2 cellular contexts compared by ENCODE assay signal in genomic region chr17:29612404-29613370, GRCh38.
TF ChIP-seq lines count a peak whose summit lies in the region.

No MANE protein-coding gene starts in this region.

TF ChIP-seq in IMR-90, 13 proteins besides CTCF, POLR2A, EP300 and RAD21:
- TF ChIP-seq MAZ (IDR thresholded peaks at IDR 0.05; ENCODE audit: borderline replicate concordance, low read depth, low read length) = no peak
- no peak for TF ChIP-seq ELK1 (IDR thresholded peaks at IDR 0.05; ENCODE audit: borderline replicate concordance, low read depth, low read length)

TF ChIP-seq in endothelial cell of umbilical vein, 7 proteins besides CTCF, POLR2A, EP300 and RAD21:
- TF ChIP-seq JUN (IDR thresholded peaks at IDR 0.05; ENCODE audit: borderline replicate concordance, insufficient read depth, insufficient read length, low read depth) = no peak
- no peak for TF ChIP-seq POLR2AphosphoS5 (IDR thresholded peaks at IDR 0.05; ENCODE audit: insufficient read depth, low read depth, low read length)
- TF ChIP-seq EZH2 (IDR thresholded peaks at IDR 0.05; ENCODE audit: borderline replicate concordance, low read depth, low read length, severe bottlenecking) = no peak
- TF ChIP-seq MAX (IDR thresholded peaks at IDR 0.05; ENCODE audit: insufficient read depth, insufficient read length) = no peak
- no peak for TF ChIP-seq GATA2 (IDR thresholded peaks at IDR 0.05; ENCODE audit: insufficient read depth, insufficient read length, low read depth, low read length)
- no peak for TF ChIP-seq MYC (IDR thresholded peaks at IDR 0.05; ENCODE audit: low read depth, low read length)
- TF ChIP-seq FOS (IDR thresholded peaks at IDR 0.05; ENCODE audit: borderline replicate concordance, insufficient read depth, low read length) = no peak
